Comparison of ENCODE assay signal across 8 cellular contexts in the genomic region with DNA sequence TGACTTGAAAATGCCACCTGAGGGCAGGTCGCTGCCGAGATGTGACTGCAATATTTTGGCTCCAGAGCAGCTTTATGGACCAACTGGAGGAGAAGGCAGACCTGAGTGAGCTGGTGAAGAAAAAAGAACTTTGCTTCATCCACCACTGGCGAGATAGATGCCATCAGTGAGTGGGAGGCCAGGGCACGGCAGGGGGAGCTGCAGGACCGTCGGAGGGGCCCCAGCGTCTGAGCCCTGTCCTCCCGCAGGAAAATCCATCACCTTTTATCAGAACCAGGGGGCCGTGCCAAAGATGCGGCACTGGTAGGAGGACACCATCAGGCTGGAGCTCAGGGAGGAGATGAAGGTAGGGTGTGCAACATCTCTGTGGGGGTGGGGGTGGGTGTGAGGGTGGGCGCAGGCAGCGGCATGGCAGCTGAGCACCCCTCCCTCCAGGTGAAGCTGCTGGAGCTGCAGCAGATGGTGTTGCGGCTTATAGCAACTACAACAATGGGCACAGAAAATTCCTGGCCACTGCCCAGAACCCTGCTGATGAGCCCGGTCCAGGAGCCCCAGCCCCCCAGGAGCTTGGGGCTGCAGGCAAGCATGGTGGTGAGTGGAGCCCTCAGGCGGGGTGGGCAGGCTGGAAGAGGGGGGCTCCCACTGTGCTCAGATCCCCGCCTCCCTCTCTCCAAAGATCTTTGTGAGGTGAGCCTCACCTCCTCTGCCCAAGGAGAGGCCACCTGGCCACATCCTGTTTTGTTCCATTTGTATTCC.
DNase-seq lines count a peak whose midpoint lies in the region; ATAC-seq and TF ChIP-seq lines count a peak whose summit lies in the region.
"Not testable (repeated sequence)": the region's sequence is repeated elsewhere in the genome, so short reads cannot be mapped to it uniquely, and the experiment has no call there.

No MANE protein-coding gene starts in this region.

- CTCF ChIA-PET in activated CD4-positive, alpha-beta memory T cell treated with anti-CD3 and anti-CD28 coated beads for 36 hours (lab: Charles Lee), result interaction anchor here (1.6 to 2.3 kb wide), 2 partner anchors 58 to 328 kb away, joined by 4 to 5 read pairs; no protein-coding TSS in a partner anchor

- POLR2A ChIA-PET in activated CD4-positive, alpha-beta memory T cell treated with anti-CD3 and anti-CD28 coated beads for 36 hours (lab: Charles Lee), result not testable (repeated sequence)

- not testable (repeated sequence) for H3K4me1 Mint-ChIP-seq in activated CD4-positive, alpha-beta memory T cell treated with anti-CD3 and anti-CD28 coated beads for 36 hours (ENCODE audit: low read depth)

- H2AFZ ChIP-seq in smooth muscle cell (ENCODE audit: low read depth), result not testable (repeated sequence)

- DNase-seq in COLO668 (lab: John Stamatoyannopoulos, UW; ENCODE audit: unreplicated experiment), result peak; percentile 45
- peak; percentile 22 for DNase-seq in NCI-H128 (lab: John Stamatoyannopoulos, UW; ENCODE audit: unreplicated experiment)
- peak; percentile 62 for DNase-seq in NCI-H82 (lab: John Stamatoyannopoulos, UW)
- peak; percentile 28 for DNase-seq in activated CD4-positive, alpha-beta memory T cell treated with anti-CD3 and anti-CD28 coated beads for 36 hours
- peak; percentile 28 for DNase-seq in cerebellum (ENCODE audit: low spot score)
- peak in 1 of 2 donors; percentile 28 for DNase-seq in left colon
- DNase-seq in smooth muscle cell (lab: John Stamatoyannopoulos, UW; ENCODE audit: unreplicated experiment), result not testable (repeated sequence)

- H3K9me3 ChIP-seq in smooth muscle cell (replicated peaks; ENCODE audit: low read depth), result not testable (repeated sequence)

- WGBS in smooth muscle cell (ENCODE audit: low lambda C conversion rate), result 66% methylated on average over 16 of the region's 16 CpGs

- not testable (repeated sequence) for H3K27me3 Mint-ChIP-seq in activated CD4-positive, alpha-beta memory T cell treated with anti-CD3 and anti-CD28 coated beads for 36 hours

- H3K4me3 ChIP-seq in GM12875 (ENCODE audit: low read depth, low read length); smooth muscle cell: not testable (repeated sequence)

- not testable (repeated sequence) for H4K20me1 ChIP-seq in smooth muscle cell (ENCODE audit: low read depth)

- not testable (repeated sequence) for H3K36me3 Mint-ChIP-seq in activated CD4-positive, alpha-beta memory T cell treated with anti-CD3 and anti-CD28 coated beads for 36 hours

- intact Hi-C loops in activated CD4-positive, alpha-beta memory T cell treated with anti-CD3 and anti-CD28 coated beads for 36 hours (cut with micrococcal nuclease); left colon (cut with DNase I, micrococcal nuclease): not testable (repeated sequence)

- not testable (repeated sequence) for H3K27me3 ChIP-seq in smooth muscle cell (ENCODE audit: low read depth)

- H3K4me1 ChIP-seq in smooth muscle cell (ENCODE audit: low read depth), result not testable (repeated sequence)

- not testable (repeated sequence) for H3K4me2 ChIP-seq in smooth muscle cell

- H3K79me2 ChIP-seq in smooth muscle cell (ENCODE audit: low read depth), result not testable (repeated sequence)

- not testable (repeated sequence) for H3K9me3 Mint-ChIP-seq in activated CD4-positive, alpha-beta memory T cell treated with anti-CD3 and anti-CD28 coated beads for 36 hours

- not testable (repeated sequence) for H3K9ac ChIP-seq in smooth muscle cell (ENCODE audit: low read depth)

- not testable (repeated sequence) for H3K27ac ChIP-seq in smooth muscle cell (ENCODE audit: low read depth)

- TF ChIP-seq CTCF in GM12875 (IDR thresholded peaks at IDR 0.05; ENCODE audit: borderline replicate concordance, insufficient read depth, low read depth, low read length), result peak; percentile 14; the same call in 1 of the 2 replicates
- peak; percentile 31 for TF ChIP-seq CTCF in smooth muscle cell (IDR thresholded peaks at IDR 0.05; ENCODE audit: borderline replicate concordance, insufficient read depth, poor library complexity, severe bottlenecking)

- not testable (repeated sequence) for H3F3A ChIP-seq in smooth muscle cell (ENCODE audit: low read depth)

- not testable (repeated sequence) for H3K27ac Mint-ChIP-seq in activated CD4-positive, alpha-beta memory T cell treated with anti-CD3 and anti-CD28 coated beads for 36 hours

- H3K4me3 Mint-ChIP-seq in activated CD4-positive, alpha-beta memory T cell treated with anti-CD3 and anti-CD28 coated beads for 36 hours, result not testable (repeated sequence)

- not testable (repeated sequence) for H3K36me3 ChIP-seq in smooth muscle cell (ENCODE audit: low read depth)

- peak; percentile 44 for ATAC-seq in left colon
